ENCODE assay signal across 11 cellular contexts in genomic region chr12:91023326-91024004, GRCh38. TPM values are rescaled to one million over a fixed set of nuclear protein-coding genes. Genes with fewer than 3 reads are reported as not detected.
DNase-seq lines count a peak whose midpoint lies in the region; ATAC-seq and TF ChIP-seq lines count a peak whose summit lies in the region.
"Had no signal": no experiment of that assay in that cellular context is flagged by ENCODE, and none has a peak within 500 bp of the region (broad histone marks: within the 10 kb centered on the region; RNA-seq: fewer than 3 reads in every experiment).

No MANE protein-coding gene starts in this region.

- H3K9me2 ChIP-seq in SK-N-SH = no peaks in the 10 kb centered on the region

- no peak for TF ChIP-seq CTCF in SK-N-SH (IDR thresholded peaks at IDR 0.05)

- no peaks in the 10 kb centered on the region for H3K27me3 ChIP-seq in SK-N-SH (ENCODE audit: insufficient read depth)

- TF ChIP-seq RAD21 in SK-N-SH (IDR thresholded peaks at IDR 0.05; ENCODE audit: low read length) = no peak

- TF ChIP-seq EP300 in SK-N-SH (IDR thresholded peaks at IDR 0.05; ENCODE audit: borderline replicate concordance in 1 of 2, low read depth in 1 of 2, low read length in 1 of 2) = peak in 1 of 2 experiments; percentile 54; a peak in 1 of 4 replicates

- WGBS in SK-N-SH (ENCODE audit: low lambda C conversion rate) = 76% methylated on average over 1 of the region's 1 CpG

- peak overlapping the region; percentile 43 to 47 for H3K27ac ChIP-seq in SK-N-SH (ENCODE audit: low read depth in 2 of 2, low read length in 1 of 2)

- peaks cover 9% of the 10 kb centered on the region for H3F3A ChIP-seq in SK-N-SH (replicated peaks; ENCODE audit: insufficient read depth)

- CTCF ChIA-PET in SK-N-SH (lab: Yijun Ruan, JAX) = interaction anchor here (1.4 kb wide), 1 partner anchor 303 kb away, joined by 4 read pairs; no protein-coding TSS in a partner anchor

- POLR2A ChIA-PET in SK-N-SH (lab: Yijun Ruan, JAX) = no interaction called here

- DNase-seq in SK-N-SH (no peak), myocyte (ENCODE audit: low read depth) (peak; percentile 63), NCI-H510A treated with DMSO at 0.1 percent for 48 hours (lab: John Stamatoyannopoulos, UW) (no peak)
- DNase-seq: activated CD4-positive, alpha-beta T cell treated with anti-CD3 and anti-CD28 coated beads for 4 hours; DND-41 had no signal

- H3K9me3 ChIP-seq in SK-N-SH = no peaks in the 10 kb centered on the region

- H3K9ac ChIP-seq in SK-N-SH = no peak overlapping the region

- H3K4me2 ChIP-seq in SK-N-SH = peak overlapping the region; percentile 40; the same call in 1 of the 2 replicates

- peak; percentile 79 for ATAC-seq in GM18858 (IDR thresholded peaks at IDR 0.05; ENCODE audit: unreplicated experiment)
- peak; percentile 81 for ATAC-seq in HG03060 (IDR thresholded peaks at IDR 0.05; ENCODE audit: low read depth, unreplicated experiment)
- ATAC-seq in HG03045 (IDR thresholded peaks at IDR 0.05; ENCODE audit: unreplicated experiment) = no peak
- no peak for ATAC-seq in HG03571 (IDR thresholded peaks at IDR 0.05; ENCODE audit: unreplicated experiment)
- ATAC-seq in HG03097 (IDR thresholded peaks at IDR 0.05; ENCODE audit: low FRiP score, unreplicated experiment) = no peak

- H3K79me2 ChIP-seq in SK-N-SH (ENCODE audit: insufficient read depth) = no peaks in the 10 kb centered on the region

- no peak overlapping the region for H3K4me3 ChIP-seq in SK-N-SH (ENCODE audit: low read depth in 2 of 2, low read length in 1 of 2)

- peaks cover 0 to 4% of the 10 kb centered on the region in 2 experiments; a peak in 1 of 4 replicates for H3K4me1 ChIP-seq in SK-N-SH (ENCODE audit: control insufficient read depth in 1 of 2, insufficient read depth in 2 of 2, low read depth in 1 of 2, low read length in 1 of 2)

- no peaks in the 10 kb centered on the region for H3K36me3 ChIP-seq in SK-N-SH (replicated peaks in 1 of 2; ENCODE audit: control insufficient read depth in 1 of 2, insufficient read depth in 2 of 2, low read length in 1 of 2)

- H2AFZ ChIP-seq in SK-N-SH (ENCODE audit: low read depth) = no peak overlapping the region

- H4K20me1 ChIP-seq in SK-N-SH (ENCODE audit: insufficient read depth) = no peaks in the 10 kb centered on the region

TF ChIP-seq in SK-N-SH, 30 proteins besides CTCF, POLR2A, EP300 and RAD21:
- peak; percentile 32; the same call in 1 of the 2 replicates for TF ChIP-seq NFIC (IDR thresholded peaks at IDR 0.05; ENCODE audit: borderline replicate concordance)
- peak; percentile 60 for TF ChIP-seq PBX3 (IDR thresholded peaks at IDR 0.05)
- no peak for TF ChIP-seq CHD2 (IDR thresholded peaks at IDR 0.05; ENCODE audit: low read length, partially characterized antibody)
- TF ChIP-seq FOSL2 (IDR thresholded peaks at IDR 0.05; ENCODE audit: borderline replicate concordance, low read depth) = peak; percentile 79
- peak; percentile 27; the same call in 1 of the 2 replicates for TF ChIP-seq RXRA (IDR thresholded peaks at IDR 0.05; ENCODE audit: borderline replicate concordance, low read depth)
- no peak for TF ChIP-seq USF2 (IDR thresholded peaks at IDR 0.05; ENCODE audit: borderline replicate concordance, low read depth, low read length)
- no peak for TF ChIP-seq YY1 (IDR thresholded peaks at IDR 0.05; ENCODE audit: low read depth)
- TF ChIP-seq MEF2A (IDR thresholded peaks at IDR 0.05; ENCODE audit: borderline replicate concordance, low read depth) = peak; percentile 92
- TF ChIP-seq EZH2phosphoT487 (IDR thresholded peaks at IDR 0.05; ENCODE audit: borderline replicate concordance, low read depth) = no peak
- peak; percentile 65 for TF ChIP-seq JUND (IDR thresholded peaks at IDR 0.05)
- TF ChIP-seq TAF1 (IDR thresholded peaks at IDR 0.05; ENCODE audit: borderline replicate concordance, low read depth, low read length) = no peak
- peak; percentile 28; the same call in 1 of the 2 replicates for TF ChIP-seq MAX (IDR thresholded peaks at IDR 0.05; ENCODE audit: low read depth)
- peak; percentile 75 for TF ChIP-seq TCF12 (IDR thresholded peaks at IDR 0.05)
TF ChIP-seq in SK-N-SH: peak in this region for 8.

RNA-seq across cellular contexts. Expression of gene EPYC, which starts 18.7 kb away (rescaled TPM):
- polyA plus RNA-seq in SK-N-SH (2012; rRNA removed) = not detected in 2 replicates
- 0.03 TPM in 1 of 2 replicates, not detected in the other for polyA plus RNA-seq in SK-N-SH (2012; cell fraction: cytosol; rRNA removed)
- polyA plus RNA-seq in SK-N-SH (2012; cell fraction: nucleus; rRNA removed) = not detected in 2 replicates
- not detected in 2 replicates for total RNA-seq in myocyte
- 21.1 TPM for polyA plus RNA-seq in myocyte (2012)
- total RNA-seq: neural crest cell had no signal

RNA-seq across cellular contexts. Expression of gene KERA, which starts 34.4 kb away (rescaled TPM):
- not detected in 2 replicates for polyA plus RNA-seq in SK-N-SH (2012; rRNA removed)
- not detected in 2 replicates for polyA plus RNA-seq in SK-N-SH (2012; cell fraction: cytosol; rRNA removed)
- not detected in 2 replicates for polyA plus RNA-seq in SK-N-SH (2012; cell fraction: nucleus; rRNA removed)
- total RNA-seq in myocyte = not detected in 2 replicates
- not detected for polyA plus RNA-seq in myocyte (2012)
- total RNA-seq: neural crest cell had no signal

Comparison
In these comparisons a context has a peak if more than half of its experiments do, and no peak if none do; other contexts are left out.
1. ATAC-seq: peak in GM18858 (single experiment) and HG03060 (single experiment); none in HG03045 (single experiment), HG03571 (single experiment) and HG03097 (single experiment).